ENCODE assay signal across 2 cellular contexts in the genomic region with DNA sequence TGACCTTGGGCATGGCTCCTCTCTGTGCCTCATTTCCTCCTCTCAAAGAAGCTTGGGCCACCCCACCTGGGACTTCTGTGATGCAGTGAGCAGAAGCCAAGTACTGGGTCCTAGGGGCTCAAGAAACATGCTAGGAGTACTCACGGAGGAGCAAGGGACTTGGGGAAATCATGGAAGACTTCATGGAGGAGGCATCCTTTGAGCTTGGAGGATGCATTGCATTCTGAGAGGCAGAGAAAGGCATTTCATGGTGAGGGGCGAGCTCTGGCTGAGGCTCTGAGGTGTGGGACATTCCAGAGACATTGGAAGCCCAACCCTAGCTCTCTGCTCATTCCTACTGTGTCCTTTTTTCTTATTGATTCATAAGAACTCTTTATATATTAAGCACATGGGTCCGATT. TPM values are rescaled to one million over a fixed set of nuclear protein-coding genes. Genes with fewer than 3 reads are reported as not detected.
"Had no signal": no experiment of that assay in that cellular context is flagged by ENCODE, and none has a peak within 500 bp of the region (broad histone marks: within the 10 kb centered on the region; RNA-seq: fewer than 3 reads in every experiment).

No MANE protein-coding gene starts in this region.

RNA-seq across cellular contexts. Expression of gene KCNJ12, which starts 26.8 kb away (rescaled TPM):
- total RNA-seq: activated CD8-positive, alpha-beta T cell treated with anti-CD3 and anti-CD28 coated beads, Interleukin-2, amount 10 ng/mL, durations not matched to agents 7 days and 5 days; activated naive CD8-positive, alpha-beta T cell treated with anti-CD3 and anti-CD28 coated beads, Interleukin-2, amount 10 ng/mL, durations not matched to agents 7 days and 5 days had no signal
